ENCODE assay signal across 8 cellular contexts in genomic region chr15:77907824-77908751, GRCh38.
DNase-seq lines count a peak whose midpoint lies in the region; FAIRE-seq and TF ChIP-seq lines count a peak whose summit lies in the region.

No MANE protein-coding gene starts in this region.

- no peak overlapping the region for H3K56ac ChIP-seq in H1 (replicated peaks; ENCODE audit: insufficient read length, low read depth, low read length)

- no peaks in the 10 kb centered on the region for H3K79me1 ChIP-seq in H1 (ENCODE audit: low read depth, low read length)

- no peaks in the 10 kb centered on the region for H3K23me2 ChIP-seq in H1 (ENCODE audit: low read depth, low read length)

- intact Hi-C loops in prostate gland (cut with DNase I), result no loop called here

- H4K91ac ChIP-seq in H1 (replicated peaks; ENCODE audit: insufficient read length, low read length), result no peak overlapping the region

- H3K79me2 ChIP-seq in H1 (ENCODE audit: control insufficient read depth in 1 of 2, insufficient read depth in 2 of 2, low read length in 2 of 2), result no peaks in the 10 kb centered on the region

- no peak overlapping the region for H3K4ac ChIP-seq in H1 (replicated peaks; ENCODE audit: insufficient read length, low read depth, low read length)

- H3K36me3 ChIP-seq in H1 (ENCODE audit: control insufficient read depth in 2 of 4, insufficient read depth in 4 of 4, low read length in 3 of 4) (no peaks in the 10 kb centered on the region), prostate gland (no peaks in the 10 kb centered on the region)

- no peak overlapping the region for H3K14ac ChIP-seq in H1 (ENCODE audit: insufficient read length)

- TF ChIP-seq CTCF in H1 (IDR thresholded peaks at IDR 0.05; ENCODE audit: control extremely low read depth in 1 of 3, insufficient read depth in 1 of 3, low read depth in 1 of 3, low read length in 3 of 3), result peak in 1 of 3 experiments; percentile 26; a peak in 1 of 4 replicates
- peak in 1 of 4 experiments; percentile 36 for TF ChIP-seq CTCF in prostate gland (IDR thresholded peaks at IDR 0.05)

- H2AFZ ChIP-seq in H1 (ENCODE audit: low read length), result peak overlapping the region; percentile 20; the same call in 1 of the 2 replicates

- peak overlapping the region; percentile 56; the same call in 1 of the 2 replicates for H3K18ac ChIP-seq in H1 (ENCODE audit: extremely low read depth, low read length)

- no peak overlapping the region for H2BK120ac ChIP-seq in H1 (replicated peaks; ENCODE audit: low read depth, low read length)

- no peak overlapping the region; the same call in 1 of the 2 replicates for H2BK5ac ChIP-seq in H1 (ENCODE audit: low read depth, low read length)

- POLR2A ChIA-PET in H1 (lab: Charles Lee; ENCODE audit: partially characterized antibody), result interaction anchor here (0.7 kb wide), 1 partner anchor 14 kb away, joined by 3 read pairs; no protein-coding TSS in a partner anchor

- H2BK15ac ChIP-seq in H1 (ENCODE audit: low read length), result no peak overlapping the region

- FAIRE-seq in H1 (lab: Jason Lieb, UNC), result no peak

- no peak overlapping the region; a peak in 1 of 4 replicates for H3K4me2 ChIP-seq in H1 (ENCODE audit: insufficient read depth in 1 of 2, low read depth in 2 of 2, low read length in 2 of 2)

- DNase-seq in D341Med (ENCODE audit: low spot score), result peak; percentile 54
- peak; percentile 60 for DNase-seq in HT1080 (ENCODE audit: low read depth)
- DNase-seq in T follicular helper cell (ENCODE audit: low read depth), result peak; percentile 21
- no peak for DNase-seq in H1 (ENCODE audit: low read depth in 1 of 2, low spot score in 2 of 2)
- DNase-seq in prostate gland (ENCODE audit: low spot score), result peak; percentile 15
- no peak for DNase-seq in cortex of kidney (lab: John Stamatoyannopoulos, UW)
- DNase-seq in NCI-H187 treated with DMSO at 0.1 percent for 48 hours (lab: John Stamatoyannopoulos, UW), result no peak
- no peak for DNase-seq in NCI-H774 (lab: John Stamatoyannopoulos, UW)

- H3K4me1 ChIP-seq in H1 (replicated peaks in 1 of 4; ENCODE audit: control insufficient read depth in 3 of 4, insufficient read depth in 4 of 4, low read length in 3 of 4) (peaks cover 0 to under 1% (median 0%) of the 10 kb centered on the region in 4 experiments; a peak in 2 of 7 replicates), prostate gland (replicated peaks) (no peaks in the 10 kb centered on the region)

- H4K5ac ChIP-seq in H1 (ENCODE audit: insufficient read length, low read depth, low read length), result no peak overlapping the region

- no peak overlapping the region for H3K9ac ChIP-seq in H1 (replicated peaks in 1 of 4; ENCODE audit: extremely low read depth in 1 of 4, low read depth in 3 of 4, low read length in 3 of 4)

- TF ChIP-seq RAD21 in H1 (IDR thresholded peaks at IDR 0.05 in 1 of 2, conservative IDR thresholded peaks at IDR 0.05 in 1 of 2; ENCODE audit: low read depth in 2 of 2, low read length in 2 of 2), result no peak

- H3K23ac ChIP-seq in H1 (ENCODE audit: insufficient read length), result no peak overlapping the region

- TF ChIP-seq POLR2A in H1 (IDR thresholded peaks at IDR 0.05; ENCODE audit: control extremely low read depth in 1 of 2, low read depth in 2 of 2, low read length in 2 of 2), result no peak
- TF ChIP-seq POLR2A in prostate gland (IDR thresholded peaks at IDR 0.05), result no peak

- no peaks in the 10 kb centered on the region for H4K20me1 ChIP-seq in H1 (replicated peaks in 1 of 2; ENCODE audit: control insufficient read depth in 1 of 2, insufficient read depth in 2 of 2, low read length in 2 of 2)

- 77% methylated on average over 26 of the region's 28 CpGs; no CpG with 5 or more reads in 1 of the 2 experiments for WGBS in H1 (ENCODE audit: extremely low coverage in 1 of 2, insufficient coverage in 1 of 2, insufficient read length in 1 of 2, insufficient replicate concordance in 2 of 2, low coverage in 1 of 2, low lambda C conversion rate in 2 of 2, missing lambda C conversion rate in 1 of 2), 2 experiments
- WGBS in prostate gland, result 63% methylated on average over 25 of the region's 28 CpGs

- H3K27ac ChIP-seq in H1 (ENCODE audit: low read depth, low read length) (no peak overlapping the region), prostate gland (no peak overlapping the region)

- H3K9me3 ChIP-seq in H1 (ENCODE audit: insufficient read depth in 2 of 2, low read depth in 1 of 2, low read length in 1 of 2) (no peaks in the 10 kb centered on the region), prostate gland (no peaks in the 10 kb centered on the region)

- H4K8ac ChIP-seq in H1 (ENCODE audit: extremely low read depth, insufficient read depth, low read length), result peak overlapping the region; percentile 71; the same call in 1 of the 2 replicates

- no peak overlapping the region for H2BK20ac ChIP-seq in H1 (ENCODE audit: low read length)

- CTCF ChIA-PET in H1 (lab: Charles Lee; ENCODE audit: partially characterized antibody), result interaction anchor here (0.6 to 3.7 kb wide), 11 partner anchors 8 to 200 kb away, joined by 3 to 29 read pairs (median 3); no protein-coding TSS in a partner anchor

- no peak overlapping the region for H3K4me3 ChIP-seq in H1 (ENCODE audit: extremely low read depth in 1 of 4, insufficient read depth in 2 of 4, low read depth in 3 of 4, low read length in 4 of 4)
- no peak overlapping the region for H3K4me3 ChIP-seq in prostate gland

- TF ChIP-seq EP300 in H1 (IDR thresholded peaks at IDR 0.05; ENCODE audit: borderline replicate concordance in 1 of 2, low read depth in 2 of 2, low read length in 2 of 2), result no peak

- no peak overlapping the region for H2AK5ac ChIP-seq in H1 (ENCODE audit: low read depth, low read length)

- H3K27me3 ChIP-seq in H1 (replicated peaks in 1 of 4; ENCODE audit: control insufficient read depth in 3 of 4, extremely low read depth in 1 of 4, insufficient read depth in 3 of 4, low read length in 3 of 4) (no peaks in the 10 kb centered on the region), prostate gland (replicated peaks; ENCODE audit: insufficient read depth) (no peaks in the 10 kb centered on the region)

- no peak overlapping the region; the same call in 1 of the 2 replicates for H2BK12ac ChIP-seq in H1 (ENCODE audit: low read depth, low read length)

TF ChIP-seq in H1, 55 proteins besides CTCF, POLR2A, EP300 and RAD21:
- TF ChIP-seq RBBP5 (IDR thresholded peaks at IDR 0.05; ENCODE audit: borderline replicate concordance, low read depth, low read length), result no peak
- no peak for TF ChIP-seq SRF (IDR thresholded peaks at IDR 0.05; ENCODE audit: low read depth, low read length)
- no peak for TF ChIP-seq YY1 (IDR thresholded peaks at IDR 0.05; ENCODE audit: low read depth, low read length)
- no peak for TF ChIP-seq CTBP2 (IDR thresholded peaks at IDR 0.05; ENCODE audit: borderline replicate concordance, insufficient read depth, insufficient read length, low read length)
- no peak for TF ChIP-seq TCF12 (IDR thresholded peaks at IDR 0.05; ENCODE audit: low read depth, low read length)

Comparison
In these comparisons a context has a peak if more than half of its experiments do, and no peak if none do; other contexts are left out.
1. DNase-seq: peak in D341Med (single experiment), HT1080 (single experiment), T follicular helper cell (single experiment) and prostate gland (single experiment); none in H1 (0 of 2), cortex of kidney (single experiment), NCI-H187 treated with DMSO at 0.1 percent for 48 hours (single experiment) and NCI-H774 (single experiment).